In genomic region chr2:174918886-174919526, GRCh38 we compare ENCODE assay signal across 24 cellular contexts.
"Had no signal": no experiment of that assay in that cellular context is flagged by ENCODE, and none has a peak within 500 bp of the region (broad histone marks: within the 10 kb centered on the region; RNA-seq: fewer than 3 reads in every experiment).

No MANE protein-coding gene starts in this region.

- H3K9me3 ChIP-seq: adrenal gland, SJSA1 had no signal

- H3K36me3 ChIP-seq: adrenal gland, SJSA1 had no signal

- H3K4me3 Mint-ChIP-seq: activated CD8-positive, alpha-beta T cell treated with anti-CD3 and anti-CD28 coated beads, Interleukin-2, amount 10 ng/mL, durations not matched to agents 7 days and 5 days; activated naive CD8-positive, alpha-beta T cell treated with anti-CD3 and anti-CD28 coated beads, Interleukin-2, amount 10 ng/mL, durations not matched to agents 7 days and 5 days had no signal

- H3K27me3 Mint-ChIP-seq: activated naive CD8-positive, alpha-beta T cell treated with anti-CD3 and anti-CD28 coated beads, Interleukin-2, amount 10 ng/mL, durations not matched to agents 7 days and 5 days had no signal

- H3K27ac Mint-ChIP-seq: activated CD8-positive, alpha-beta T cell treated with anti-CD3 and anti-CD28 coated beads, Interleukin-2, amount 10 ng/mL, durations not matched to agents 7 days and 5 days; activated naive CD8-positive, alpha-beta T cell treated with anti-CD3 and anti-CD28 coated beads, Interleukin-2, amount 10 ng/mL, durations not matched to agents 7 days and 5 days had no signal

- DNase-seq: activated CD4-positive, alpha-beta T cell treated with anti-CD3 and anti-CD28 coated beads for 4 hours; activated CD8-positive, alpha-beta memory T cell treated with anti-CD3 and anti-CD28 coated beads, Interleukin-2, amount 50 U/mL, for 48 hours; activated CD8-positive, alpha-beta T cell treated with anti-CD3 and anti-CD28 coated beads, Interleukin-2, amount 10 ng/mL, durations not matched to agents 7 days and 5 days; activated naive CD4-positive, alpha-beta T cell treated with anti-CD3 and anti-CD28 coated beads, Interleukin-2, amount 50 U/mL, for 16 hours; activated naive CD8-positive, alpha-beta T cell treated with anti-CD3 and anti-CD28 coated beads, Interleukin-2, amount 10 ng/mL, durations not matched to agents 7 days and 5 days; activated T-cell treated with anti-CD3 and anti-CD28 coated beads, Interleukin-2, amount 50 U/mL, for 1 hour; adrenal gland; anterior cingulate cortex; central memory CD4-positive, alpha-beta T cell; Karpas-422; NCI-H146; NCI-H187 treated with DMSO at 0.1 percent for 48 hours; NCI-H2081 treated with DMSO at 0.1 percent for 48 hours; NCI-H2171; NCI-H510A treated with DMSO at 0.1 percent for 48 hours; NCI-H69; NK-92 treated with Interleukin-12 subunit alpha and Interleukin-12 subunit beta, amount 100 ng/mL, for 24 hours; OCI-M1; SHP77; SW 1271 had no signal

- ATAC-seq: activated CD4-positive, CD25-positive, alpha-beta regulatory T cell treated with anti-CD3 and anti-CD28 coated beads, Interleukin-2, amount 50 U/mL, for 24 hours; activated CD8-positive, alpha-beta T cell treated with anti-CD3 and anti-CD28 coated beads, Interleukin-2, amount 10 ng/mL, durations not matched to agents 7 days and 5 days; Panc1; SK-N-SH treated with all-trans-retinoic acid at 6 μM for 48 hours had no signal

- H3K4me3 ChIP-seq: adrenal gland, SJSA1 had no signal

- H3K27me3 ChIP-seq: adrenal gland, SJSA1 had no signal

- H3K27ac ChIP-seq: adrenal gland, SJSA1 had no signal

- H3K4me1 Mint-ChIP-seq: activated naive CD8-positive, alpha-beta T cell treated with anti-CD3 and anti-CD28 coated beads, Interleukin-2, amount 10 ng/mL, durations not matched to agents 7 days and 5 days had no signal

- H3K36me3 Mint-ChIP-seq: activated naive CD8-positive, alpha-beta T cell treated with anti-CD3 and anti-CD28 coated beads, Interleukin-2, amount 10 ng/mL, durations not matched to agents 7 days and 5 days had no signal
